In the genomic region with DNA sequence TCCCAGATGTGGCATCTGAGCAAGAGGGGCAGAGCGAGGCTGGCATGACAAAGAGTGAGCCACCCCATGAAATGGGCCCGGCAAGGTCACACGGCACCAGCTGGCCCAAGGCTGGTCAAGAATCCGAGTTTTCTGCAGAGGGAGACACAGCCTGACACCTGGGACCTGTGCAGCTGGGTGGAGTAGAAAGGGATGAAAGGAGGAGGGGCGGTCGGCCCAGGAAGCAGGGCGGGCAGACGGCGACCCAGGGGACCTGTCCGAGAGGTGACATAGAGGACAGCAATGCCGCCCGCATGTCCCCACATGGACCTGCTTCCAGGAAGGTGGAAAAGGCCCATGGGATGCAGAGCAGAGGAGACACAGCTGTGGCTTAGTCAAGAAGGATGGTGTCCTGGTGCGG, we compare ENCODE assay signal across 27 cellular contexts.
"Had no signal": no experiment of that assay in that cellular context is flagged by ENCODE, and none has a peak within 500 bp of the region (broad histone marks: within the 10 kb centered on the region; RNA-seq: fewer than 3 reads in every experiment).

No MANE protein-coding gene starts in this region.

- H3K4me1 Mint-ChIP-seq: activated naive CD4-positive, alpha-beta T cell treated with anti-CD3 and anti-CD28 coated beads, Interleukin-2, amount 10 ng/mL, durations not matched to agents 7 days and 5 days; activated naive CD8-positive, alpha-beta T cell treated with anti-CD3 and anti-CD28 coated beads, Interleukin-2, amount 10 ng/mL, durations not matched to agents 7 days and 5 days; immature natural killer cell; mesothelial cell of epicardium; naive B cell; stimulated activated effector memory CD8-positive, alpha-beta T cell treated with anti-CD3 and anti-CD28 coated beads, Interleukin-12 subunit alpha, Interleukin-12 subunit beta, amount 100 ng/mL, for 72 hours had no signal

- ATAC-seq: foreskin keratinocyte; right lobe of liver; stimulated activated effector memory CD8-positive, alpha-beta T cell treated with anti-CD3 and anti-CD28 coated beads, Interleukin-12 subunit alpha, Interleukin-12 subunit beta, amount 100 ng/mL, for 72 hours had no signal

- H3K27ac Mint-ChIP-seq: activated naive CD4-positive, alpha-beta T cell treated with anti-CD3 and anti-CD28 coated beads, Interleukin-2, amount 10 ng/mL, durations not matched to agents 7 days and 5 days; activated naive CD8-positive, alpha-beta T cell treated with anti-CD3 and anti-CD28 coated beads, Interleukin-2, amount 10 ng/mL, durations not matched to agents 7 days and 5 days; dendritic cell treated with granulocyte-macrophage colony-stimulating factor and Interleukin-4, amounts not matched to agents 40 ng/mL and 50 ng/mL, for 4 days; immature natural killer cell; mesothelial cell of epicardium; naive B cell; nephron progenitor cell; stimulated activated effector memory CD8-positive, alpha-beta T cell treated with anti-CD3 and anti-CD28 coated beads, Interleukin-12 subunit alpha, Interleukin-12 subunit beta, amount 100 ng/mL, for 72 hours; stimulated activated naive CD8-positive, alpha-beta T cell treated with anti-CD3 and anti-CD28 coated beads, Interleukin-15, Interleukin-2, amounts not matched to agents 100 ng/mL and 50 ng/mL, for 24 hours; T-helper 2 cell treated with Interferon-gamma antibody and Interleukin-4, amounts not matched to agents 5 μg/mL and 100 μg/mL, for 36 hours had no signal

- H3K4me1 ChIP-seq: breast epithelium, esophagus muscularis mucosa, foreskin keratinocyte, right lobe of liver, thyroid gland had no signal

- H3K4me3 ChIP-seq: breast epithelium, esophagus muscularis mucosa, heart left ventricle, right lobe of liver, thyroid gland had no signal

- H3K36me3 ChIP-seq: breast epithelium, esophagus muscularis mucosa, heart left ventricle, right lobe of liver, thyroid gland had no signal

- H3K27me3 Mint-ChIP-seq: activated naive CD4-positive, alpha-beta T cell treated with anti-CD3 and anti-CD28 coated beads, Interleukin-2, amount 10 ng/mL, durations not matched to agents 7 days and 5 days; activated naive CD8-positive, alpha-beta T cell treated with anti-CD3 and anti-CD28 coated beads, Interleukin-2, amount 10 ng/mL, durations not matched to agents 7 days and 5 days; dendritic cell treated with granulocyte-macrophage colony-stimulating factor and Interleukin-4, amounts not matched to agents 40 ng/mL and 50 ng/mL, for 4 days; naive B cell; stimulated activated naive CD8-positive, alpha-beta T cell treated with anti-CD3 and anti-CD28 coated beads, Interleukin-15, Interleukin-2, amounts not matched to agents 100 ng/mL and 50 ng/mL, for 24 hours had no signal

- H3K9me3 ChIP-seq: breast epithelium, esophagus muscularis mucosa, heart left ventricle, right lobe of liver, thyroid gland had no signal

- H3K27me3 ChIP-seq: breast epithelium, foreskin keratinocyte, heart left ventricle, right lobe of liver, thyroid gland had no signal

- H3K36me3 Mint-ChIP-seq: activated naive CD4-positive, alpha-beta T cell treated with anti-CD3 and anti-CD28 coated beads, Interleukin-2, amount 10 ng/mL, durations not matched to agents 7 days and 5 days; activated naive CD8-positive, alpha-beta T cell treated with anti-CD3 and anti-CD28 coated beads, Interleukin-2, amount 10 ng/mL, durations not matched to agents 7 days and 5 days; immature natural killer cell; mesothelial cell of epicardium; naive B cell; stimulated activated effector memory CD8-positive, alpha-beta T cell treated with anti-CD3 and anti-CD28 coated beads, Interleukin-12 subunit alpha, Interleukin-12 subunit beta, amount 100 ng/mL, for 72 hours had no signal

- H3K9me3 Mint-ChIP-seq: activated naive CD4-positive, alpha-beta T cell treated with anti-CD3 and anti-CD28 coated beads, Interleukin-2, amount 10 ng/mL, durations not matched to agents 7 days and 5 days; activated naive CD8-positive, alpha-beta T cell treated with anti-CD3 and anti-CD28 coated beads, Interleukin-2, amount 10 ng/mL, durations not matched to agents 7 days and 5 days; dendritic cell treated with granulocyte-macrophage colony-stimulating factor and Interleukin-4, amounts not matched to agents 40 ng/mL and 50 ng/mL, for 4 days; immature natural killer cell; mesothelial cell of epicardium; nephron progenitor cell; stimulated activated effector memory CD8-positive, alpha-beta T cell treated with anti-CD3 and anti-CD28 coated beads, Interleukin-12 subunit alpha, Interleukin-12 subunit beta, amount 100 ng/mL, for 72 hours; stimulated activated naive CD8-positive, alpha-beta T cell treated with anti-CD3 and anti-CD28 coated beads, Interleukin-15, Interleukin-2, amounts not matched to agents 100 ng/mL and 50 ng/mL, for 24 hours; T-helper 2 cell treated with Interferon-gamma antibody and Interleukin-4, amounts not matched to agents 5 μg/mL and 100 μg/mL, for 36 hours had no signal

- H3K4me3 Mint-ChIP-seq: activated naive CD4-positive, alpha-beta T cell treated with anti-CD3 and anti-CD28 coated beads, Interleukin-2, amount 10 ng/mL, durations not matched to agents 7 days and 5 days; activated naive CD8-positive, alpha-beta T cell treated with anti-CD3 and anti-CD28 coated beads, Interleukin-2, amount 10 ng/mL, durations not matched to agents 7 days and 5 days; dendritic cell treated with granulocyte-macrophage colony-stimulating factor and Interleukin-4, amounts not matched to agents 40 ng/mL and 50 ng/mL, for 4 days; immature natural killer cell; mesothelial cell of epicardium; naive B cell; stimulated activated effector memory CD8-positive, alpha-beta T cell treated with anti-CD3 and anti-CD28 coated beads, Interleukin-12 subunit alpha, Interleukin-12 subunit beta, amount 100 ng/mL, for 72 hours; stimulated activated naive CD8-positive, alpha-beta T cell treated with anti-CD3 and anti-CD28 coated beads, Interleukin-15, Interleukin-2, amounts not matched to agents 100 ng/mL and 50 ng/mL, for 24 hours; T-helper 2 cell treated with Interferon-gamma antibody and Interleukin-4, amounts not matched to agents 5 μg/mL and 100 μg/mL, for 36 hours had no signal

- H3K27ac ChIP-seq: breast epithelium, esophagus muscularis mucosa, foreskin keratinocyte, heart left ventricle, right lobe of liver, thyroid gland had no signal

- DNase-seq: activated CD4-positive, alpha-beta T cell treated with anti-CD3 and anti-CD28 coated beads for 4 hours; activated CD4-positive, alpha-beta T cell treated with anti-CD3 and anti-CD28 coated beads, Interleukin-2, amount 50 U/mL, for 4 hours; activated CD4-positive, CD25-positive, alpha-beta regulatory T cell; activated gamma-delta T cell; activated naive CD4-positive, alpha-beta T cell treated with anti-CD3 and anti-CD28 coated beads, Interleukin-2, amount 10 ng/mL, durations not matched to agents 7 days and 5 days; activated naive CD8-positive, alpha-beta T cell treated with anti-CD3 and anti-CD28 coated beads, Interleukin-2, amount 10 ng/mL, durations not matched to agents 7 days and 5 days; central memory CD4-positive, alpha-beta T cell; foreskin keratinocyte; heart left ventricle; hypothalamus; immature natural killer cell; kidney glomerular epithelial cell; mammary epithelial cell; naive B cell; nephron progenitor cell; nucleus accumbens; right lobe of liver; stimulated activated CD4-positive, alpha-beta T cell treated with anti-CD3 and anti-CD28 coated beads, Interleukin-4, amount 100 ng/mL, for 1 hour; T-helper 1 cell; thyroid gland had no signal
